21 cellular contexts compared by ENCODE assay signal in genomic region chr7:30145521-30145920, GRCh38.
"Had no signal": no experiment of that assay in that cellular context is flagged by ENCODE, and none has a peak within 500 bp of the region (broad histone marks: within the 10 kb centered on the region; RNA-seq: fewer than 3 reads in every experiment).

No MANE protein-coding gene starts in this region.

- H3K9me3 ChIP-seq: breast epithelium, mucosa of descending colon, prostate gland, right lobe of liver, spleen, thyroid gland had no signal

- H3K36me3 Mint-ChIP-seq: stimulated activated naive B cell treated with anti-CD40 and anti-IgM and Interleukin-4, amounts not matched to agents 10 μg/mL and 1 μg/mL and 100 μg/mL, for 72 hours had no signal

- H3K27me3 Mint-ChIP-seq: activated CD4-positive, alpha-beta T cell treated with anti-CD3 and anti-CD28 coated beads, Interleukin-2, amount 10 ng/mL, durations not matched to agents 7 days and 5 days; memory B cell; naive thymus-derived CD4-positive, alpha-beta T cell; stimulated activated naive B cell treated with anti-CD40 and anti-IgM and Interleukin-4, amounts not matched to agents 10 μg/mL and 1 μg/mL and 100 μg/mL, for 72 hours had no signal

- DNase-seq: activated CD4-positive, alpha-beta T cell treated with anti-CD3 and anti-CD28 coated beads, Interleukin-2, amount 10 ng/mL, durations not matched to agents 7 days and 5 days; activated effector memory CD4-positive, alpha-beta T cell treated with anti-CD3 and anti-CD28 coated beads, Interleukin-2, amount 50 U/mL, for 16 hours; activated naive CD4-positive, alpha-beta T cell treated with anti-CD3 and anti-CD28 coated beads, Interleukin-2, amount 50 U/mL, for 16 hours; cortex of kidney; effector CD4-positive, alpha-beta T cell; foreskin fibroblast; hippocampal formation; left ventricle myocardium superior; mucosa of descending colon; naive thymus-derived CD4-positive, alpha-beta T cell; right lobe of liver; spleen; stimulated activated CD4-positive, alpha-beta T cell treated with anti-CD3 and anti-CD28 coated beads, Interleukin-4, amount 100 ng/mL, for 4 hours; stimulated activated naive B cell treated with anti-CD40 and anti-IgM and Interleukin-4, amounts not matched to agents 10 μg/mL and 1 μg/mL and 100 μg/mL, for 72 hours; thyroid gland had no signal

- H3K9me3 Mint-ChIP-seq: activated CD4-positive, alpha-beta T cell treated with anti-CD3 and anti-CD28 coated beads, Interleukin-2, amount 10 ng/mL, durations not matched to agents 7 days and 5 days; activated T-cell treated with anti-CD3 and anti-CD28 coated beads, Interleukin-2, amount 50 U/mL, for 72 hours; memory B cell; naive thymus-derived CD4-positive, alpha-beta T cell; stimulated activated naive B cell treated with anti-CD40 and anti-IgM and Interleukin-4, amounts not matched to agents 10 μg/mL and 1 μg/mL and 100 μg/mL, for 72 hours; T-helper 1 cell treated with Interleukin-12 subunit alpha and Interleukin-12 subunit beta and Interleukin-4 antibody, amounts not matched to agents 30 μg/mL and 1 μg/mL, for 36 hours had no signal

- H3K4me3 ChIP-seq: breast epithelium, mucosa of descending colon, prostate gland, right lobe of liver, spleen, thyroid gland had no signal

- H3K4me3 Mint-ChIP-seq: activated CD4-positive, alpha-beta T cell treated with anti-CD3 and anti-CD28 coated beads, Interleukin-2, amount 10 ng/mL, durations not matched to agents 7 days and 5 days; activated T-cell treated with anti-CD3 and anti-CD28 coated beads, Interleukin-2, amount 50 U/mL, for 72 hours; memory B cell; naive thymus-derived CD4-positive, alpha-beta T cell; stimulated activated naive B cell treated with anti-CD40 and anti-IgM and Interleukin-4, amounts not matched to agents 10 μg/mL and 1 μg/mL and 100 μg/mL, for 72 hours; T-helper 1 cell treated with Interleukin-12 subunit alpha and Interleukin-12 subunit beta and Interleukin-4 antibody, amounts not matched to agents 30 μg/mL and 1 μg/mL, for 36 hours had no signal

- H3K27ac ChIP-seq: breast epithelium, prostate gland, right lobe of liver, spleen, thyroid gland had no signal

- H3K36me3 ChIP-seq: breast epithelium, prostate gland, right lobe of liver, thyroid gland had no signal

- H3K4me1 ChIP-seq: prostate gland, right lobe of liver had no signal

- H3K27ac Mint-ChIP-seq: activated CD4-positive, alpha-beta T cell treated with anti-CD3 and anti-CD28 coated beads, Interleukin-2, amount 10 ng/mL, durations not matched to agents 7 days and 5 days; activated T-cell treated with anti-CD3 and anti-CD28 coated beads, Interleukin-2, amount 50 U/mL, for 72 hours; memory B cell; stimulated activated naive B cell treated with anti-CD40 and anti-IgM and Interleukin-4, amounts not matched to agents 10 μg/mL and 1 μg/mL and 100 μg/mL, for 72 hours; T-helper 1 cell treated with Interleukin-12 subunit alpha and Interleukin-12 subunit beta and Interleukin-4 antibody, amounts not matched to agents 30 μg/mL and 1 μg/mL, for 36 hours had no signal

- ATAC-seq: activated CD4-positive, CD25-positive, alpha-beta regulatory T cell treated with anti-CD3 and anti-CD28 coated beads, Interleukin-2, amount 50 U/mL, for 24 hours; mucosa of descending colon; right lobe of liver; stimulated activated naive B cell treated with anti-CD40 and anti-IgM and Interleukin-4, amounts not matched to agents 10 μg/mL and 1 μg/mL and 100 μg/mL, for 72 hours had no signal

- H3K27me3 ChIP-seq: breast epithelium, right lobe of liver, spleen, thyroid gland had no signal
